16 cellular contexts compared by ENCODE assay signal in genomic region chr7:10802526-10802925, GRCh38.
DNase-seq lines count a peak whose midpoint lies in the region; ATAC-seq and TF ChIP-seq lines count a peak whose summit lies in the region.
"Had no signal": no experiment of that assay in that cellular context is flagged by ENCODE, and none has a peak within 500 bp of the region (broad histone marks: within the 10 kb centered on the region; RNA-seq: fewer than 3 reads in every experiment).

No MANE protein-coding gene starts in this region.

- TF ChIP-seq POLR2A in thyroid gland (IDR thresholded peaks at IDR 0.05) = no peak

- H3K27me3 Mint-ChIP-seq in neural progenitor cell (ENCODE audit: insufficient read depth, low read depth) = no peaks in the 10 kb centered on the region
- H3K27me3 Mint-ChIP-seq in activated naive CD4-positive, alpha-beta T cell treated with anti-CD3 and anti-CD28 coated beads, Interleukin-2, amount 10 ng/mL, durations not matched to agents 7 days and 5 days = no peaks in the 10 kb centered on the region
- H3K27me3 Mint-ChIP-seq: B cell, IgD-negative memory B cell, memory B cell had no signal

- no peaks in the 10 kb centered on the region for H3F3A ChIP-seq in neural progenitor cell (ENCODE audit: low read depth)

- H3K4me2 ChIP-seq in neural progenitor cell = no peak overlapping the region

- H3K27ac Mint-ChIP-seq in neural progenitor cell = no peak overlapping the region
- no peak overlapping the region for H3K27ac Mint-ChIP-seq in activated naive CD4-positive, alpha-beta T cell treated with anti-CD3 and anti-CD28 coated beads, Interleukin-2, amount 10 ng/mL, durations not matched to agents 7 days and 5 days
- H3K27ac Mint-ChIP-seq: B cell, IgD-negative memory B cell, memory B cell had no signal

- no peaks in the 10 kb centered on the region for H3K9me3 ChIP-seq in SJCRH30 (replicated peaks)
- no peaks in the 10 kb centered on the region for H3K9me3 ChIP-seq in neural progenitor cell (ENCODE audit: low read depth)
- no peaks in the 10 kb centered on the region for H3K9me3 ChIP-seq in thyroid gland
- H3K9me3 ChIP-seq: Peyer's patch, tibial nerve had no signal

- DNase-seq in ELF-1 (ENCODE audit: low read depth, low spot score) = peak; percentile 20
- peak; percentile 29 to 57 for DNase-seq in SJCRH30
- DNase-seq in neural progenitor cell (ENCODE audit: low spot score) = no peak
- no peak for DNase-seq in inferior parietal cortex (ENCODE audit: extremely low spot score)
- DNase-seq in activated naive CD4-positive, alpha-beta T cell treated with anti-CD3 and anti-CD28 coated beads, Interleukin-2, amount 10 ng/mL, durations not matched to agents 7 days and 5 days = no peak
- DNase-seq in thyroid gland = no peak
- DNase-seq: activated CD4-positive, alpha-beta T cell treated with anti-CD3 and anti-CD28 coated beads, Interleukin-2, amount 50 U/mL, for 1 hour; hypothalamus; NCI-H510A; Peyer's patch had no signal

- H3K4me1 ChIP-seq in SJCRH30 (peaks cover 6% of the 10 kb centered on the region), neural progenitor cell (no peaks in the 10 kb centered on the region), thyroid gland (no peaks in the 10 kb centered on the region)
- H3K4me1 ChIP-seq: Peyer's patch, tibial nerve had no signal

- no peak overlapping the region for H3K9ac ChIP-seq in neural progenitor cell

- no peaks in the 10 kb centered on the region for H4K20me1 ChIP-seq in neural progenitor cell (ENCODE audit: low read depth)

- no peaks in the 10 kb centered on the region for H3K79me2 ChIP-seq in neural progenitor cell (ENCODE audit: low read depth)

- no peaks in the 10 kb centered on the region for H3K36me3 ChIP-seq in SJCRH30
- no peaks in the 10 kb centered on the region for H3K36me3 ChIP-seq in neural progenitor cell
- H3K36me3 ChIP-seq in thyroid gland = no peaks in the 10 kb centered on the region
- H3K36me3 ChIP-seq: Peyer's patch, tibial nerve had no signal

- no peak overlapping the region for H3K4me3 Mint-ChIP-seq in neural progenitor cell
- no peak overlapping the region for H3K4me3 Mint-ChIP-seq in activated naive CD4-positive, alpha-beta T cell treated with anti-CD3 and anti-CD28 coated beads, Interleukin-2, amount 10 ng/mL, durations not matched to agents 7 days and 5 days
- H3K4me3 Mint-ChIP-seq: B cell, IgD-negative memory B cell, memory B cell had no signal

- H3K9me3 Mint-ChIP-seq in neural progenitor cell = no peaks in the 10 kb centered on the region
- no peaks in the 10 kb centered on the region for H3K9me3 Mint-ChIP-seq in activated naive CD4-positive, alpha-beta T cell treated with anti-CD3 and anti-CD28 coated beads, Interleukin-2, amount 10 ng/mL, durations not matched to agents 7 days and 5 days
- H3K9me3 Mint-ChIP-seq: IgD-negative memory B cell, memory B cell had no signal

- H3K4me1 Mint-ChIP-seq in neural progenitor cell = no peaks in the 10 kb centered on the region
- no peaks in the 10 kb centered on the region for H3K4me1 Mint-ChIP-seq in activated naive CD4-positive, alpha-beta T cell treated with anti-CD3 and anti-CD28 coated beads, Interleukin-2, amount 10 ng/mL, durations not matched to agents 7 days and 5 days
- H3K4me1 Mint-ChIP-seq: B cell, IgD-negative memory B cell, memory B cell had no signal

- ATAC-seq in esophagus mucosa = peak; percentile 57
- no peak for ATAC-seq in GM18520 (IDR thresholded peaks at IDR 0.05; ENCODE audit: unreplicated experiment)

- 84 to 88% methylated on average over 2 of the region's 2 CpGs for WGBS in thyroid gland, 2 donors

- peak overlapping the region; percentile 26 for H2AFZ ChIP-seq in neural progenitor cell (replicated peaks)

- H3K4me3 ChIP-seq in SJCRH30 (no peak overlapping the region), neural progenitor cell (no peak overlapping the region), thyroid gland (replicated peaks in 1 of 3) (no peak overlapping the region)
- H3K4me3 ChIP-seq: Peyer's patch, tibial nerve had no signal

- H3K27me3 ChIP-seq in SJCRH30 (no peaks in the 10 kb centered on the region), neural progenitor cell (no peaks in the 10 kb centered on the region), thyroid gland (no peaks in the 10 kb centered on the region)
- H3K27me3 ChIP-seq: Peyer's patch, tibial nerve had no signal

- intact Hi-C loops in thyroid gland (cut with DNase I) = no loop called here

- H3K36me3 Mint-ChIP-seq in neural progenitor cell = no peaks in the 10 kb centered on the region
- no peaks in the 10 kb centered on the region for H3K36me3 Mint-ChIP-seq in activated naive CD4-positive, alpha-beta T cell treated with anti-CD3 and anti-CD28 coated beads, Interleukin-2, amount 10 ng/mL, durations not matched to agents 7 days and 5 days
- H3K36me3 Mint-ChIP-seq: memory B cell had no signal

- H3K27ac ChIP-seq in SJCRH30 (no peak overlapping the region), neural progenitor cell (no peak overlapping the region), thyroid gland (no peak overlapping the region)
- H3K27ac ChIP-seq: Peyer's patch, tibial nerve had no signal

- TF ChIP-seq CTCF in neural progenitor cell (IDR thresholded peaks at IDR 0.05) (no peak), thyroid gland (IDR thresholded peaks at IDR 0.05) (no peak)

- CTCF ChIA-PET in activated naive CD4-positive, alpha-beta T cell treated with anti-CD3 and anti-CD28 coated beads, Interleukin-2, amount 10 ng/mL, durations not matched to agents 7 days and 5 days (lab: Charles Lee) = no interaction called here

Comparison
In these comparisons a context has a peak if more than half of its experiments do, and no peak if none do; other contexts are left out.
1. DNase-seq: peak in ELF-1 (single experiment) and SJCRH30 (2 of 2); none in neural progenitor cell (single experiment), inferior parietal cortex (single experiment), activated naive CD4-positive, alpha-beta T cell treated with anti-CD3 and anti-CD28 coated beads, Interleukin-2, amount 10 ng/mL, durations not matched to agents 7 days and 5 days (single experiment) and thyroid gland (0 of 2).